ENCODE assay signal across 19 cellular contexts in genomic region chr19:57786286-57786685, GRCh38.
"Had no signal": no experiment of that assay in that cellular context is flagged by ENCODE, and none has a peak within 500 bp of the region (broad histone marks: within the 10 kb centered on the region; RNA-seq: fewer than 3 reads in every experiment).

No MANE protein-coding gene starts in this region.

- H3K27ac ChIP-seq: cardiac muscle cell, neutrophil, pancreas, thoracic aorta had no signal

- H3K4me3 Mint-ChIP-seq: activated CD4-positive, alpha-beta T cell treated with anti-CD3 and anti-CD28 coated beads, Interleukin-2, amount 10 ng/mL, durations not matched to agents 7 days and 5 days; activated naive CD8-positive, alpha-beta T cell; activated T-cell treated with anti-CD3 and anti-CD28 coated beads, Interleukin-2, amount 50 U/mL, for 72 hours; endodermal cell; natural killer cell; stimulated activated effector memory CD8-positive, alpha-beta T cell treated with anti-CD3 and anti-CD28 coated beads, Interleukin-12 subunit alpha, Interleukin-12 subunit beta, amount 100 ng/mL, for 72 hours had no signal

- H3K4me3 ChIP-seq: cardiac muscle cell, pancreas, thoracic aorta had no signal

- ATAC-seq: activated CD4-positive, CD25-positive, alpha-beta regulatory T cell treated with anti-CD3 and anti-CD28 coated beads, Interleukin-2, amount 50 U/mL, for 24 hours; activated T-cell treated with anti-CD3 and anti-CD28 coated beads, Interleukin-2, amount 50 U/mL, for 72 hours; natural killer cell; pancreas; sciatic nerve; stimulated activated effector memory CD8-positive, alpha-beta T cell treated with anti-CD3 and anti-CD28 coated beads, Interleukin-12 subunit alpha, Interleukin-12 subunit beta, amount 100 ng/mL, for 72 hours had no signal

- H3K27ac Mint-ChIP-seq: activated CD4-positive, alpha-beta T cell treated with anti-CD3 and anti-CD28 coated beads, Interleukin-2, amount 10 ng/mL, durations not matched to agents 7 days and 5 days; activated naive CD8-positive, alpha-beta T cell; activated T-cell treated with anti-CD3 and anti-CD28 coated beads, Interleukin-2, amount 50 U/mL, for 72 hours; endodermal cell; natural killer cell; stimulated activated effector memory CD8-positive, alpha-beta T cell treated with anti-CD3 and anti-CD28 coated beads, Interleukin-12 subunit alpha, Interleukin-12 subunit beta, amount 100 ng/mL, for 72 hours had no signal

- H3K27me3 Mint-ChIP-seq: activated CD4-positive, alpha-beta T cell treated with anti-CD3 and anti-CD28 coated beads, Interleukin-2, amount 10 ng/mL, durations not matched to agents 7 days and 5 days; activated naive CD8-positive, alpha-beta T cell had no signal

- H3K9me3 ChIP-seq: neutrophil, pancreas had no signal

- H3K27me3 ChIP-seq: cardiac muscle cell, neutrophil, pancreas had no signal

- H3K4me1 Mint-ChIP-seq: endodermal cell; stimulated activated effector memory CD8-positive, alpha-beta T cell treated with anti-CD3 and anti-CD28 coated beads, Interleukin-12 subunit alpha, Interleukin-12 subunit beta, amount 100 ng/mL, for 72 hours had no signal

- DNase-seq: activated CD4-positive, alpha-beta T cell treated with anti-CD3 and anti-CD28 coated beads, Interleukin-2, amount 10 ng/mL, durations not matched to agents 7 days and 5 days; activated CD8-positive, alpha-beta memory T cell treated with anti-CD3 and anti-CD28 coated beads for 24 hours; activated CD8-positive, alpha-beta memory T cell treated with anti-CD3 and anti-CD28 coated beads, Interleukin-2, amount 50 U/mL, for 48 hours; activated effector memory CD4-positive, alpha-beta T cell treated with anti-CD3 and anti-CD28 coated beads, Interleukin-2, amount 50 U/mL, for 16 hours; activated T-cell treated with anti-CD3 and anti-CD28 coated beads, Interleukin-2, amount 50 U/mL, for 72 hours; foreskin melanocyte; head of caudate nucleus; natural killer cell; stimulated activated CD4-positive, alpha-beta T cell treated with anti-CD3 and anti-CD28 coated beads, Interleukin-4, amount 100 ng/mL, for 24 hours; T1000 had no signal

- H3K36me3 ChIP-seq: cardiac muscle cell, pancreas had no signal

- H3K4me1 ChIP-seq: pancreas had no signal
